ENCODE assay signal across 19 cellular contexts in genomic region chr1:190619724-190620123, GRCh38.
DNase-seq lines count a peak whose midpoint lies in the region; ATAC-seq and TF ChIP-seq lines count a peak whose summit lies in the region.
"Had no signal": no experiment of that assay in that cellular context is flagged by ENCODE, and none has a peak within 500 bp of the region (broad histone marks: within the 10 kb centered on the region; RNA-seq: fewer than 3 reads in every experiment).

No MANE protein-coding gene starts in this region.

- no peak overlapping the region for H3K18ac ChIP-seq in IMR-90 (ENCODE audit: low read depth, low read length)
- no peak overlapping the region for H3K18ac ChIP-seq in mesendoderm (ENCODE audit: low read length)

- H2BK5ac ChIP-seq in IMR-90 (ENCODE audit: low read depth, low read length, poor library complexity, severe bottlenecking): no peak overlapping the region
- H2BK5ac ChIP-seq in mesendoderm (ENCODE audit: low read length): no peak overlapping the region

- H3K27me3 ChIP-seq in IMR-90 (ENCODE audit: control insufficient read depth, insufficient read depth, low read length): no peaks in the 10 kb centered on the region
- H3K27me3 ChIP-seq in adipocyte (replicated peaks; ENCODE audit: control insufficient read depth, insufficient read depth, low read length): no peaks in the 10 kb centered on the region
- no peaks in the 10 kb centered on the region for H3K27me3 ChIP-seq in naive thymus-derived CD4-positive, alpha-beta T cell (ENCODE audit: control insufficient read depth in 2 of 2, insufficient read depth in 2 of 2, low read length in 2 of 2)
- no peaks in the 10 kb centered on the region for H3K27me3 ChIP-seq in mesendoderm (ENCODE audit: insufficient read depth, low read length, poor library complexity)

- no peak overlapping the region for H4K91ac ChIP-seq in IMR-90 (ENCODE audit: insufficient read depth, low read depth, low read length)

- dilution Hi-C loops in IMR-90 (cut with HindIII; ENCODE audit: low sequenced_read_pairs, unreplicated experiment): no loop called here

- no CpG with 5 or more reads among the region's 1 CpG for WGBS in IMR-90 (ENCODE audit: extremely low coverage in 2 of 2, insufficient read length in 1 of 2), 2 experiments
- WGBS in mesendoderm (ENCODE audit: extremely low coverage, insufficient coverage, low lambda C conversion rate): no CpG with 5 or more reads among the region's 1 CpG

- H3K4me2 ChIP-seq in IMR-90 (ENCODE audit: low read depth, low read length) (no peak overlapping the region; the same call in 1 of the 2 replicates), mesendoderm (ENCODE audit: low read length) (no peak overlapping the region)
- H3K4me2 ChIP-seq: A549 had no signal

- H2AK5ac ChIP-seq in IMR-90 (ENCODE audit: low read depth, low read length) (no peak overlapping the region), mesendoderm (ENCODE audit: low read length) (no peak overlapping the region)

- DNase-seq in IMR-90 (peak; percentile 44), adipocyte (ENCODE audit: low read depth) (peak; percentile 33), fibroblast of peridontal ligament (ENCODE audit: extremely low read depth) (peak; percentile 25), non-pigmented ciliary epithelial cell (ENCODE audit: low read depth) (peak; percentile 5), mesendoderm (no peak), 8988T (no peak)
- DNase-seq in naive thymus-derived CD4-positive, alpha-beta T cell: no peak
- DNase-seq in activated effector memory CD4-positive, alpha-beta T cell treated with anti-CD3 and anti-CD28 coated beads, Interleukin-2, amount 50 U/mL, for 16 hours: no peak
- DNase-seq: AML-193; CD4-positive, alpha-beta T cell; DMS79 treated with DMSO at 0.1 percent for 48 hours; GF-D8; GOT3; H7; HFFc6 had no signal

- peaks cover 2% of the 10 kb centered on the region; the same call in 1 of the 2 replicates for H3K4me1 ChIP-seq in IMR-90 (ENCODE audit: control insufficient read depth, insufficient read depth, low read length)
- H3K4me1 ChIP-seq in adipocyte (ENCODE audit: control insufficient read depth, insufficient read depth, low read length): no peaks in the 10 kb centered on the region
- H3K4me1 ChIP-seq in naive thymus-derived CD4-positive, alpha-beta T cell (ENCODE audit: control insufficient read depth in 2 of 2, insufficient read depth in 2 of 2, low read length in 2 of 2): no peaks in the 10 kb centered on the region
- H3K4me1 ChIP-seq in mesendoderm (ENCODE audit: control insufficient read depth, low read depth, low read length): no peaks in the 10 kb centered on the region
- H3K4me1 ChIP-seq: A549 had no signal

- ATAC-seq in IMR-90 (ENCODE audit: low read depth): peak; percentile 82
- ATAC-seq in naive thymus-derived CD4-positive, alpha-beta T cell: no peak
- ATAC-seq: A549, HCT116 had no signal

- no peaks in the 10 kb centered on the region for H3K4me1 Mint-ChIP-seq in naive thymus-derived CD4-positive, alpha-beta T cell
- H3K4me1 Mint-ChIP-seq: IgD-negative memory B cell had no signal

- CTCF ChIA-PET in IMR-90 (lab: Yijun Ruan, JAX): no interaction called here
- CTCF ChIA-PET in naive thymus-derived CD4-positive, alpha-beta T cell (lab: Charles Lee): no interaction called here

- POLR2A ChIA-PET in IMR-90 (lab: Charles Lee; ENCODE audit: unreplicated experiment): no interaction called here
- POLR2A ChIA-PET in naive thymus-derived CD4-positive, alpha-beta T cell (lab: Charles Lee): no interaction called here

- H3K9me3 ChIP-seq in IMR-90 (ENCODE audit: control insufficient read depth, insufficient read depth, low read length): no peaks in the 10 kb centered on the region
- no peaks in the 10 kb centered on the region for H3K9me3 ChIP-seq in adipocyte (ENCODE audit: control insufficient read depth, low read length)
- H3K9me3 ChIP-seq in naive thymus-derived CD4-positive, alpha-beta T cell (ENCODE audit: control insufficient read depth in 2 of 3, low read length in 3 of 3): no peaks in the 10 kb centered on the region
- H3K9me3 ChIP-seq: A549 had no signal

- no peak overlapping the region for H3K14ac ChIP-seq in IMR-90 (replicated peaks; ENCODE audit: low read depth, low read length)

- H3K9me3 Mint-ChIP-seq in naive thymus-derived CD4-positive, alpha-beta T cell: peaks cover 0 to 18% (median 6%) of the 10 kb centered on the region in 11 donors

- intact Hi-C loops in IMR-90 (cut with micrococcal nuclease): no loop called here
- intact Hi-C loops in naive thymus-derived CD4-positive, alpha-beta T cell (cut with micrococcal nuclease): no loop called here

- H4K20me1 ChIP-seq in IMR-90 (ENCODE audit: insufficient read depth, low read length): no peaks in the 10 kb centered on the region

- H3K4me3 ChIP-seq in IMR-90 (ENCODE audit: insufficient read depth, low read depth, low read length) (no peak overlapping the region), adipocyte (ENCODE audit: low read length) (no peak overlapping the region), mesendoderm (ENCODE audit: low read length) (no peak overlapping the region)
- H3K4me3 ChIP-seq in naive thymus-derived CD4-positive, alpha-beta T cell (ENCODE audit: low read length): no peak overlapping the region
- H3K4me3 ChIP-seq: A549 had no signal

- H3K4me3 Mint-ChIP-seq in naive thymus-derived CD4-positive, alpha-beta T cell: no peak overlapping the region
- H3K4me3 Mint-ChIP-seq: CD4-positive, alpha-beta T cell; HFFc6; IgD-negative memory B cell had no signal

- no peaks in the 10 kb centered on the region for H3K27me3 Mint-ChIP-seq in naive thymus-derived CD4-positive, alpha-beta T cell
- H3K27me3 Mint-ChIP-seq: CD4-positive, alpha-beta T cell; IgD-negative memory B cell had no signal

- H3K4ac ChIP-seq in IMR-90 (ENCODE audit: low read depth, low read length) (no peak overlapping the region), mesendoderm (ENCODE audit: low read depth, low read length) (no peak overlapping the region)

- H3K36me3 ChIP-seq in IMR-90 (ENCODE audit: control insufficient read depth, insufficient read depth, low read length) (no peaks in the 10 kb centered on the region), adipocyte (ENCODE audit: control insufficient read depth, insufficient read depth, low read length, severe bottlenecking) (no peaks in the 10 kb centered on the region), mesendoderm (ENCODE audit: control insufficient read depth, insufficient read depth, low read length) (no peaks in the 10 kb centered on the region)
- no peaks in the 10 kb centered on the region for H3K36me3 ChIP-seq in naive thymus-derived CD4-positive, alpha-beta T cell (ENCODE audit: control insufficient read depth in 2 of 3, insufficient read depth in 3 of 3, low read length in 3 of 3)

- H2BK15ac ChIP-seq in IMR-90 (ENCODE audit: low read depth, low read length) (no peak overlapping the region), mesendoderm (replicated peaks; ENCODE audit: low read depth) (no peak overlapping the region)

- no peak overlapping the region for H3K27ac ChIP-seq in IMR-90 (ENCODE audit: insufficient read depth, low read length)
- no peak overlapping the region for H3K27ac ChIP-seq in naive thymus-derived CD4-positive, alpha-beta T cell (ENCODE audit: low read depth, low read length)
- no peak overlapping the region for H3K27ac ChIP-seq in mesendoderm (ENCODE audit: low read depth, low read length)
- H3K27ac ChIP-seq: A549, C4-2B had no signal

- no peak overlapping the region for H2BK20ac ChIP-seq in IMR-90 (ENCODE audit: low read depth, low read length)

- no peak overlapping the region for H3K9ac ChIP-seq in IMR-90 (ENCODE audit: low read depth, low read length)
- H3K9ac ChIP-seq in adipocyte (ENCODE audit: low read length): no peak overlapping the region
- no peak overlapping the region for H3K9ac ChIP-seq in mesendoderm (ENCODE audit: low read length)

- peaks cover 2% of the 10 kb centered on the region; the same call in 1 of the 2 replicates for H3K9me1 ChIP-seq in IMR-90 (ENCODE audit: insufficient read depth, low read length)

- H2AK9ac ChIP-seq in IMR-90 (replicated peaks; ENCODE audit: low read depth, low read length, poor library complexity): no peak overlapping the region

- TF ChIP-seq RAD21 in IMR-90 (IDR thresholded peaks at IDR 0.05; ENCODE audit: low read length): no peak

- H3K27ac Mint-ChIP-seq in naive thymus-derived CD4-positive, alpha-beta T cell: no peak overlapping the region
- H3K27ac Mint-ChIP-seq: CD4-positive, alpha-beta T cell; HFFc6; IgD-negative memory B cell had no signal

- H3K56ac ChIP-seq in IMR-90 (ENCODE audit: extremely low read depth, insufficient read depth, low read length): no peak overlapping the region
- no peak overlapping the region for H3K56ac ChIP-seq in mesendoderm (ENCODE audit: low read length)

- H2BK120ac ChIP-seq in IMR-90 (ENCODE audit: low read depth, low read length): no peak overlapping the region
- H2BK120ac ChIP-seq in mesendoderm (ENCODE audit: low read depth, low read length): no peak overlapping the region

- H2AFZ ChIP-seq in IMR-90 (replicated peaks; ENCODE audit: low read length, poor library complexity): no peak overlapping the region

- H4K8ac ChIP-seq in IMR-90 (ENCODE audit: low read depth in 2 of 2, low read length in 2 of 2) (no peak overlapping the region), mesendoderm (ENCODE audit: low read depth, low read length) (no peak overlapping the region)

- H3K79me2 ChIP-seq in mesendoderm (ENCODE audit: control insufficient read depth, insufficient read depth, low read length): no peaks in the 10 kb centered on the region

- no TSS peak for BruUV-seq in IMR-90 (replicated peaks; lab: Mats Ljungman, UMichigan)

- H3K23ac ChIP-seq in IMR-90 (ENCODE audit: low read depth, low read length) (no peak overlapping the region), mesendoderm (ENCODE audit: low read length) (no peak overlapping the region)

- TF ChIP-seq CTCF in IMR-90 (conservative IDR thresholded peaks at IDR 0.05; ENCODE audit: low read depth, low read length): no peak

- H4K5ac ChIP-seq in IMR-90 (ENCODE audit: low read depth, low read length): no peak overlapping the region
- no peak overlapping the region for H4K5ac ChIP-seq in mesendoderm (ENCODE audit: low read length)

- no peaks in the 10 kb centered on the region for H3K36me3 Mint-ChIP-seq in naive thymus-derived CD4-positive, alpha-beta T cell
- H3K36me3 Mint-ChIP-seq: IgD-negative memory B cell had no signal

- H3K79me1 ChIP-seq in IMR-90 (ENCODE audit: low read depth in 1 of 2, low read length in 2 of 2): no peaks in the 10 kb centered on the region
- no peaks in the 10 kb centered on the region for H3K79me1 ChIP-seq in mesendoderm (ENCODE audit: low read length)

- in situ Hi-C loops in IMR-90 (cut with MboI; ENCODE audit: low sequenced_read_pairs): no loop called here

- TF ChIP-seq POLR2A in IMR-90 (IDR thresholded peaks at IDR 0.05; ENCODE audit: low read depth, low read length): no peak

TF ChIP-seq in IMR-90, 13 proteins besides CTCF, POLR2A, EP300 and RAD21 (continues in another document):
- TF ChIP-seq FOS (IDR thresholded peaks at IDR 0.05; ENCODE audit: low read depth, low read length) (no peak), RFX5 (IDR thresholded peaks at IDR 0.05; ENCODE audit: low read depth, low read length) (no peak), CHD1 (IDR thresholded peaks at IDR 0.05; ENCODE audit: low read depth, low read length) (no peak), BHLHE40 (IDR thresholded peaks at IDR 0.05; ENCODE audit: low read depth, low read length) (no peak)

Comparison
In these comparisons a context has a peak if more than half of its experiments do, and no peak if none do; other contexts are left out.
1. DNase-seq: peak in IMR-90 (single experiment), adipocyte (single experiment), fibroblast of peridontal ligament (single experiment) and non-pigmented ciliary epithelial cell (single experiment); none in naive thymus-derived CD4-positive, alpha-beta T cell (0 of 9), activated effector memory CD4-positive, alpha-beta T cell treated with anti-CD3 and anti-CD28 coated beads, Interleukin-2, amount 50 U/mL, for 16 hours (single experiment), mesendoderm (single experiment) and 8988T (single experiment).